ENCODE assay signal across 24 cellular contexts in genomic region chr20:62706857-62707256, GRCh38. TPM values are rescaled to one million over a fixed set of nuclear protein-coding genes. Genes with fewer than 3 reads are reported as not detected.
"Had no signal": no experiment of that assay in that cellular context is flagged by ENCODE, and none has a peak within 500 bp of the region (broad histone marks: within the 10 kb centered on the region; RNA-seq: fewer than 3 reads in every experiment).

No MANE protein-coding gene starts in this region.

- H3K27ac ChIP-seq: breast epithelium, coronary artery, Peyer's patch, SK-N-MC had no signal

- H3K36me3 Mint-ChIP-seq: activated naive CD4-positive, alpha-beta T cell treated with anti-CD3 and anti-CD28 coated beads, Interleukin-2, amount 50 U/mL, for 72 hours; T-cell had no signal

- H3K36me3 ChIP-seq: breast epithelium, Peyer's patch had no signal

- H3K4me3 Mint-ChIP-seq: activated B cell treated with CpG ODN at 0.5 μM for 24 hours; activated CD4-positive, alpha-beta T cell treated with anti-CD3 and anti-CD28 coated beads, Interleukin-2, amount 10 ng/mL, durations not matched to agents 24 days and 14 days; activated T-cell treated with anti-CD3 and anti-CD28 coated beads, Interleukin-2, amount 50 U/mL, for 4 hours had no signal

- ATAC-seq: activated naive CD4-positive, alpha-beta T cell treated with anti-CD3 and anti-CD28 coated beads, Interleukin-2, amount 50 U/mL, for 72 hours; activated T-cell treated with anti-CD3 and anti-CD28 coated beads, Interleukin-2, amount 50 U/mL, for 4 hours; T-cell had no signal

- H3K27ac Mint-ChIP-seq: activated B cell treated with CpG ODN at 0.5 μM for 24 hours; activated CD4-positive, alpha-beta T cell treated with anti-CD3 and anti-CD28 coated beads, Interleukin-2, amount 10 ng/mL, durations not matched to agents 24 days and 14 days; activated naive CD4-positive, alpha-beta T cell treated with anti-CD3 and anti-CD28 coated beads, Interleukin-2, amount 50 U/mL, for 72 hours; T-cell had no signal

- DNase-seq: activated B cell treated with CpG ODN at 0.5 μM for 24 hours; activated CD4-positive, alpha-beta T cell treated with anti-CD3 and anti-CD28 coated beads for 1 hour; activated CD4-positive, alpha-beta T cell treated with anti-CD3 and anti-CD28 coated beads, Interleukin-2, amount 10 ng/mL, durations not matched to agents 24 days and 14 days; activated CD4-positive, alpha-beta T cell treated with anti-CD3 and anti-CD28 coated beads, Interleukin-2, amount 50 U/mL, for 48 hours; activated CD8-positive, alpha-beta memory T cell treated with anti-CD3 and anti-CD28 coated beads for 24 hours; activated effector memory CD4-positive, alpha-beta T cell treated with anti-CD3 and anti-CD28 coated beads, Interleukin-2, amount 50 U/mL, for 16 hours; activated naive CD4-positive, alpha-beta T cell treated with Interleukin-2 at 50 U/mL for 16 hours; activated T-cell treated with anti-CD3 and anti-CD28 coated beads, Interleukin-2, amount 50 U/mL, for 4 hours; caudate nucleus; NCI-H1092; NCI-H1930; NCI-H2227 treated with DMSO at 0.1 percent for 48 hours; NCI-H446 treated with DMSO at 0.1 percent for 48 hours; NCI-H524 treated with DMSO at 0.1 percent for 48 hours; NCI-H774; Peyer's patch; T-cell; T-helper 2 cell; T1000 had no signal

- H3K9me3 Mint-ChIP-seq: activated B cell treated with CpG ODN at 0.5 μM for 24 hours; activated CD4-positive, alpha-beta T cell treated with anti-CD3 and anti-CD28 coated beads, Interleukin-2, amount 10 ng/mL, durations not matched to agents 24 days and 14 days; activated naive CD4-positive, alpha-beta T cell treated with anti-CD3 and anti-CD28 coated beads, Interleukin-2, amount 50 U/mL, for 72 hours; activated T-cell treated with anti-CD3 and anti-CD28 coated beads, Interleukin-2, amount 50 U/mL, for 4 hours; T-cell had no signal

- H3K9me3 ChIP-seq: breast epithelium, Peyer's patch had no signal

RNA-seq across cellular contexts. Expression of gene NTSR1, which starts 1.8 kb away (rescaled TPM):
- total RNA-seq: activated B cell treated with CpG ODN at 0.5 μM for 24 hours; activated CD4-positive, alpha-beta T cell treated with anti-CD3 and anti-CD28 coated beads, Interleukin-2, amount 10 ng/mL, durations not matched to agents 24 days and 14 days; activated naive CD4-positive, alpha-beta T cell treated with anti-CD3 and anti-CD28 coated beads, Interleukin-2, amount 50 U/mL, for 72 hours; OCI-LY7 had no signal
